ENCODE assay signal across 8 cellular contexts in genomic region chr1:24932284-24932683, GRCh38. TPM values are rescaled to one million over a fixed set of nuclear protein-coding genes. Genes with fewer than 3 reads are reported as not detected.
DNase-seq lines count a peak whose midpoint lies in the region; ATAC-seq lines count a peak whose summit lies in the region.

No MANE protein-coding gene starts in this region.

- H3K27me3 ChIP-seq in naive thymus-derived CD4-positive, alpha-beta T cell (ENCODE audit: control insufficient read depth in 2 of 2, insufficient read depth in 2 of 2, low read length in 2 of 2), result no peaks in the 10 kb centered on the region
- H3K27me3 ChIP-seq in MG63, result no peaks in the 10 kb centered on the region

- CTCF ChIA-PET in naive thymus-derived CD4-positive, alpha-beta T cell (lab: Charles Lee), result interaction anchor here (0.7 to 14.1 kb wide), 10 partner anchors 20 to 171 kb away, joined by 3 to 135 read pairs (median 6); no protein-coding TSS in a partner anchor

- DNase-seq in DMS79 treated with DMSO at 0.1 percent for 48 hours (lab: John Stamatoyannopoulos, UW) (peak; percentile 42), Kasumi-1 (lab: John Stamatoyannopoulos, UW) (peak; percentile 20 to 33), mesenteric fat pad (ENCODE audit: low spot score) (no peak), MG63 (no peak)
- DNase-seq in activated CD4-positive, alpha-beta T cell treated with anti-CD3 and anti-CD28 coated beads, Interleukin-2, amount 10 ng/mL, durations not matched to agents 24 days and 14 days, result peak; percentile 93
- DNase-seq in effector CD4-positive, alpha-beta T cell, result peak; percentile 46
- DNase-seq in naive thymus-derived CD4-positive, alpha-beta T cell, result peak; percentile 33 to 83 (median 61)

- no peaks in the 10 kb centered on the region for H3K9me3 ChIP-seq in naive thymus-derived CD4-positive, alpha-beta T cell (ENCODE audit: control insufficient read depth in 2 of 3, low read length in 3 of 3)
- H3K9me3 ChIP-seq in MG63, result no peaks in the 10 kb centered on the region

- H3K4me1 Mint-ChIP-seq in activated CD4-positive, alpha-beta T cell treated with anti-CD3 and anti-CD28 coated beads, Interleukin-2, amount 10 ng/mL, durations not matched to agents 24 days and 14 days, result peaks cover 63% of the 10 kb centered on the region
- peaks cover 12 to 62% (median 34%) of the 10 kb centered on the region in 7 donors for H3K4me1 Mint-ChIP-seq in naive thymus-derived CD4-positive, alpha-beta T cell

- no peaks in the 10 kb centered on the region for H3K27me3 Mint-ChIP-seq in activated CD4-positive, alpha-beta T cell treated with anti-CD3 and anti-CD28 coated beads, Interleukin-2, amount 10 ng/mL, durations not matched to agents 24 days and 14 days
- H3K27me3 Mint-ChIP-seq in naive thymus-derived CD4-positive, alpha-beta T cell, result no peaks in the 10 kb centered on the region

- H3K9me3 Mint-ChIP-seq in activated CD4-positive, alpha-beta T cell treated with anti-CD3 and anti-CD28 coated beads, Interleukin-2, amount 10 ng/mL, durations not matched to agents 24 days and 14 days, result no peaks in the 10 kb centered on the region
- H3K9me3 Mint-ChIP-seq in naive thymus-derived CD4-positive, alpha-beta T cell, result peaks cover 0 to 2% (median 0%) of the 10 kb centered on the region in 11 donors

- intact Hi-C loops in activated CD4-positive, alpha-beta T cell treated with anti-CD3 and anti-CD28 coated beads, Interleukin-2, amount 10 ng/mL, durations not matched to agents 24 days and 14 days (cut with micrococcal nuclease), result loop anchor here (2.0 kb wide), 1 partner anchor 169 kb away; no protein-coding TSS in a partner anchor
- intact Hi-C loops in naive thymus-derived CD4-positive, alpha-beta T cell (cut with micrococcal nuclease), result loop anchor here (1.0 to 2.0 kb wide), 5 partner anchors 21 to 169 kb away; no protein-coding TSS in a partner anchor

- no peak overlapping the region for H3K27ac ChIP-seq in naive thymus-derived CD4-positive, alpha-beta T cell (ENCODE audit: low read depth, low read length)

- POLR2A ChIA-PET in naive thymus-derived CD4-positive, alpha-beta T cell (lab: Charles Lee), result interaction anchor here (0.9 to 1.6 kb wide), 5 partner anchors 19 to 105 kb away, joined by 3 to 6 read pairs (median 4); no protein-coding TSS in a partner anchor

- H3K4me3 ChIP-seq in naive thymus-derived CD4-positive, alpha-beta T cell (ENCODE audit: low read length), result no peak overlapping the region
- H3K4me3 ChIP-seq in MG63, result no peak overlapping the region

- peak overlapping the region; percentile 76 for H3K4me3 Mint-ChIP-seq in activated CD4-positive, alpha-beta T cell treated with anti-CD3 and anti-CD28 coated beads, Interleukin-2, amount 10 ng/mL, durations not matched to agents 24 days and 14 days
- peak overlapping the region in 9 of 10 donors; percentile 42 to 75 (median 56) for H3K4me3 Mint-ChIP-seq in naive thymus-derived CD4-positive, alpha-beta T cell

- peaks cover 20 to 25% of the 10 kb centered on the region in 2 donors for H3K4me1 ChIP-seq in naive thymus-derived CD4-positive, alpha-beta T cell (ENCODE audit: control insufficient read depth in 2 of 2, insufficient read depth in 2 of 2, low read length in 2 of 2)

- H3K36me3 Mint-ChIP-seq in activated CD4-positive, alpha-beta T cell treated with anti-CD3 and anti-CD28 coated beads, Interleukin-2, amount 10 ng/mL, durations not matched to agents 24 days and 14 days (ENCODE audit: low read depth), result peaks cover 54% of the 10 kb centered on the region
- H3K36me3 Mint-ChIP-seq in naive thymus-derived CD4-positive, alpha-beta T cell, result peaks cover 0 to 13% (median 3%) of the 10 kb centered on the region in 5 donors

- peak overlapping the region; percentile 73 for H3K27ac Mint-ChIP-seq in activated CD4-positive, alpha-beta T cell treated with anti-CD3 and anti-CD28 coated beads, Interleukin-2, amount 10 ng/mL, durations not matched to agents 24 days and 14 days
- peak overlapping the region in 4 of 9 donors; percentile 30 to 79 (median 43) for H3K27ac Mint-ChIP-seq in naive thymus-derived CD4-positive, alpha-beta T cell

- peak; percentile 36 for ATAC-seq in naive thymus-derived CD4-positive, alpha-beta T cell
- no peak for ATAC-seq in GM21576 (IDR thresholded peaks at IDR 0.05; ENCODE audit: unreplicated experiment)

- H3K36me3 ChIP-seq in naive thymus-derived CD4-positive, alpha-beta T cell (ENCODE audit: control insufficient read depth in 2 of 3, insufficient read depth in 3 of 3, low read length in 3 of 3), result peaks cover 0 to 15% (median under 1%) of the 10 kb centered on the region in 3 experiments
- H3K36me3 ChIP-seq in MG63, result peaks cover 2% of the 10 kb centered on the region; the same call in 1 of the 2 replicates

RNA-seq across cellular contexts. Expression of gene RUNX3, which starts 2.2 kb away (rescaled TPM):
- total RNA-seq in activated CD4-positive, alpha-beta T cell treated with anti-CD3 and anti-CD28 coated beads, Interleukin-2, amount 10 ng/mL, durations not matched to agents 24 days and 14 days, result 110 and 112 TPM in 2 replicates
- total RNA-seq in naive thymus-derived CD4-positive, alpha-beta T cell, result 100 to 1,000 TPM in 2 of 5 experiments, 10 to 100 TPM in 3; 71.4 to 135 (median 96.9) TPM
- polyA plus RNA-seq in naive thymus-derived CD4-positive, alpha-beta T cell, result 10 to 100 TPM; 14.2 to 25.8 TPM
- total RNA-seq in mesenteric fat pad, result 3.4 TPM
- 4.6 and 5.8 TPM in 2 replicates for total RNA-seq in MG63 (2014; rRNA removed; shearing (Covaris generic); ENCODE audit: low replicate concordance)

Comparison
In these comparisons a context has a peak if more than half of its experiments do, and no peak if none do; other contexts are left out.
1. DNase-seq: peak in DMS79 treated with DMSO at 0.1 percent for 48 hours (single experiment), Kasumi-1 (2 of 2), activated CD4-positive, alpha-beta T cell treated with anti-CD3 and anti-CD28 coated beads, Interleukin-2, amount 10 ng/mL, durations not matched to agents 24 days and 14 days (single experiment), effector CD4-positive, alpha-beta T cell (single experiment) and naive thymus-derived CD4-positive, alpha-beta T cell (9 of 9); none in mesenteric fat pad (single experiment) and MG63 (single experiment).
2. RNA of gene RUNX3, which starts 2.2 kb away (total RNA-seq): 110 to 112 TPM in activated CD4-positive, alpha-beta T cell treated with anti-CD3 and anti-CD28 coated beads, Interleukin-2, amount 10 ng/mL, durations not matched to agents 24 days and 14 days and 71.4 to 135 TPM in naive thymus-derived CD4-positive, alpha-beta T cell; 4.6 to 5.8 TPM in MG63 and 3.4 TPM in mesenteric fat pad (single experiment); every median in the first group is over 10 times any median in the second.